In genomic region chr2:38907743-38908562, GRCh38 we compare ENCODE assay signal across 1 cellular context.
TF ChIP-seq lines count a peak whose summit lies in the region.

No MANE protein-coding gene starts in this region.

TF ChIP-seq in K562, 482 proteins besides CTCF, POLR2A, EP300 and RAD21:
- TF ChIP-seq ZNF140 (CRISPR knock-in tag; IDR thresholded peaks at IDR 0.05) (no peak), ZNF384 (IDR thresholded peaks at IDR 0.05; ENCODE audit: low read depth, low read length) (peak; percentile 60), CBX3 (IDR thresholded peaks at IDR 0.05; ENCODE audit: borderline replicate concordance in 1 of 2, low read length in 2 of 2) (no peak), RCOR1 (IDR thresholded peaks at IDR 0.05; ENCODE audit: borderline replicate concordance in 1 of 2, low read depth in 2 of 2, low read length in 2 of 2) (peak in 1 of 2 experiments; percentile 55; a peak in 1 of 4 replicates), DDX20 (tag; IDR thresholded peaks at IDR 0.05; ENCODE audit: low read depth) (no peak), JUND (IDR thresholded peaks at IDR 0.05; ENCODE audit: borderline replicate concordance, low read depth, low read length) (peak; percentile 16; the same call in 1 of the 2 replicates), JUND (tag; IDR thresholded peaks at IDR 0.05; ENCODE audit: borderline replicate concordance, low read depth, low read length) (no peak), KDM4B (IDR thresholded peaks at IDR 0.05; ENCODE audit: borderline replicate concordance in 2 of 2, low read depth in 1 of 2) (no peak), TAL1 (IDR thresholded peaks at IDR 0.05) (peak; percentile 48; the same call in 1 of the 2 replicates), ASH1L (IDR thresholded peaks at IDR 0.05; ENCODE audit: borderline replicate concordance, low read depth, partially characterized antibody) (no peak), MAFG (tag; conservative IDR thresholded peaks at IDR 0.05) (no peak), CBX1 (IDR thresholded peaks at IDR 0.05; ENCODE audit: low read depth) (no peak), MTF1 (CRISPR knock-in tag; IDR thresholded peaks at IDR 0.05; ENCODE audit: borderline replicate concordance) (no peak), RUNX1 (IDR thresholded peaks at IDR 0.05; ENCODE audit: low read depth) (no peak), FOSL1 (tag; conservative IDR thresholded peaks at IDR 0.05) (0 out of 2 replicates have a peak, but pooled peaks have one; percentile 43), KDM1A (IDR thresholded peaks at IDR 0.05) (peak; percentile 59 to 62; a peak in 3 of 4 replicates), SAFB2 (IDR thresholded peaks at IDR 0.05; ENCODE audit: borderline replicate concordance, low read depth, low read length, severe bottlenecking) (no peak), TCF3 (CRISPR knock-in tag; IDR thresholded peaks at IDR 0.05) (peak; percentile 36; the same call in 1 of the 2 replicates), CBFA2T3 (IDR thresholded peaks at IDR 0.05) (peak; percentile 65), DPF2 (IDR thresholded peaks at IDR 0.05) (0 out of 2 replicates have a peak, but pooled peaks have one; percentile 23), KLF16 (IDR thresholded peaks at IDR 0.05) (0 out of 2 replicates have a peak, but pooled peaks have one; percentile 8), ESRRA (IDR thresholded peaks at IDR 0.05; ENCODE audit: borderline replicate concordance, low read depth) (no peak), ZNF311 (CRISPR knock-in tag; IDR thresholded peaks at IDR 0.05) (no peak), FOXJ3 (CRISPR knock-in tag; IDR thresholded peaks at IDR 0.05) (no peak), ZNF121 (CRISPR knock-in tag; conservative IDR thresholded peaks at IDR 0.05) (peak; percentile 72), NR2F6 (CRISPR knock-in tag; IDR thresholded peaks at IDR 0.05) (no peak), NONO (IDR thresholded peaks at IDR 0.05; ENCODE audit: low read depth in 2 of 2, low read length in 1 of 2) (no peak), MCM7 (IDR thresholded peaks at IDR 0.05) (no peak), TCFL5 (CRISPR knock-in tag; conservative IDR thresholded peaks at IDR 0.05) (no peak), CBFA2T2 (conservative IDR thresholded peaks at IDR 0.05) (peak; percentile 49), PHTF2 (CRISPR knock-in tag; IDR thresholded peaks at IDR 0.05) (no peak), ZNF134 (CRISPR knock-in tag; conservative IDR thresholded peaks at IDR 0.05) (no peak)
- TF ChIP-seq, protein P1, sequence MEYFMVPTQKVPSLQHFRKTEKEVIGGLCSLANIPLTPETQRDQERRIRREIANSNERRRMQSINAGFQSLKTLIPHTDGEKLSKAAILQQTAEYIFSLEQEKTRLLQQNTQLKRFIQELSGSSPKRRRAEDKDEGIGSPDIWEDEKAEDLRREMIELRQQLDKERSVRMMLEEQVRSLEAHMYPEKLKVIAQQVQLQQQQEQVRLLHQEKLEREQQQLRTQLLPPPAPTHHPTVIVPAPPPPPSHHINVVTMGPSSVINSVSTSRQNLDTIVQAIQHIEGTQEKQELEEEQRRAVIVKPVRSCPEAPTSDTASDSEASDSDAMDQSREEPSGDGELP (CRISPR knock-in tag; IDR thresholded peaks at IDR 0.05; ENCODE audit: borderline replicate concordance): no peak
- TF ChIP-seq, protein P2, sequence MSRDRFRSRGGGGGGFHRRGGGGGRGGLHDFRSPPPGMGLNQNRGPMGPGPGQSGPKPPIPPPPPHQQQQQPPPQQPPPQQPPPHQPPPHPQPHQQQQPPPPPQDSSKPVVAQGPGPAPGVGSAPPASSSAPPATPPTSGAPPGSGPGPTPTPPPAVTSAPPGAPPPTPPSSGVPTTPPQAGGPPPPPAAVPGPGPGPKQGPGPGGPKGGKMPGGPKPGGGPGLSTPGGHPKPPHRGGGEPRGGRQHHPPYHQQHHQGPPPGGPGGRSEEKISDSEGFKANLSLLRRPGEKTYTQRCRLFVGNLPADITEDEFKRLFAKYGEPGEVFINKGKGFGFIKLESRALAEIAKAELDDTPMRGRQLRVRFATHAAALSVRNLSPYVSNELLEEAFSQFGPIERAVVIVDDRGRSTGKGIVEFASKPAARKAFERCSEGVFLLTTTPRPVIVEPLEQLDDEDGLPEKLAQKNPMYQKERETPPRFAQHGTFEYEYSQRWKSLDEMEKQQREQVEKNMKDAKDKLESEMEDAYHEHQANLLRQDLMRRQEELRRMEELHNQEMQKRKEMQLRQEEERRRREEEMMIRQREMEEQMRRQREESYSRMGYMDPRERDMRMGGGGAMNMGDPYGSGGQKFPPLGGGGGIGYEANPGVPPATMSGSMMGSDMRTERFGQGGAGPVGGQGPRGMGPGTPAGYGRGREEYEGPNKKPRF (IDR thresholded peaks at IDR 0.05; ENCODE audit: low read depth, low read length): no peak
- TF ChIP-seq, protein P3, sequence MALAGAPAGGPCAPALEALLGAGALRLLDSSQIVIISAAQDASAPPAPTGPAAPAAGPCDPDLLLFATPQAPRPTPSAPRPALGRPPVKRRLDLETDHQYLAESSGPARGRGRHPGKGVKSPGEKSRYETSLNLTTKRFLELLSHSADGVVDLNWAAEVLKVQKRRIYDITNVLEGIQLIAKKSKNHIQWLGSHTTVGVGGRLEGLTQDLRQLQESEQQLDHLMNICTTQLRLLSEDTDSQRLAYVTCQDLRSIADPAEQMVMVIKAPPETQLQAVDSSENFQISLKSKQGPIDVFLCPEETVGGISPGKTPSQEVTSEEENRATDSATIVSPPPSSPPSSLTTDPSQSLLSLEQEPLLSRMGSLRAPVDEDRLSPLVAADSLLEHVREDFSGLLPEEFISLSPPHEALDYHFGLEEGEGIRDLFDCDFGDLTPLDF (CRISPR knock-in tag; IDR thresholded peaks at IDR 0.05): no peak
